10 cellular contexts compared by ENCODE assay signal in genomic region chr10:109934958-109935793, GRCh38. TPM values are rescaled to one million over a fixed set of nuclear protein-coding genes. Genes with fewer than 3 reads are reported as not detected.
A peak's percentile ranks its signal among the peaks of the same experiment; 100 is the strongest.
DNase-seq lines count a peak whose midpoint lies in the region; ATAC-seq lines count a peak whose summit lies in the region.
"Had no signal": no experiment of that assay in that cellular context is flagged by ENCODE, and none has a peak within 500 bp of the region (broad histone marks: within the 10 kb centered on the region; RNA-seq: fewer than 3 reads in every experiment).

No MANE protein-coding gene starts in this region.

- no peaks in the 10 kb centered on the region for H3K9me3 Mint-ChIP-seq in activated T-cell treated with anti-CD3 and anti-CD28 coated beads, Interleukin-2, amount 50 U/mL, for 24 hours
- H3K9me3 Mint-ChIP-seq: IgD-negative memory B cell had no signal

- H3K27me3 Mint-ChIP-seq in activated T-cell treated with anti-CD3 and anti-CD28 coated beads, Interleukin-2, amount 50 U/mL, for 24 hours, result no peaks in the 10 kb centered on the region

- intact Hi-C loops in Right ventricle myocardium superior (cut with DNase I), result no loop called here

- DNase-seq in NCI-H1092 treated with DMSO at 0.1 percent for 48 hours (lab: John Stamatoyannopoulos, UW), result peak; percentile 6
- DNase-seq in NCI-H1092 (lab: John Stamatoyannopoulos, UW), result no peak
- DNase-seq in activated T-cell treated with anti-CD3 and anti-CD28 coated beads, Interleukin-2, amount 50 U/mL, for 24 hours, result peak; percentile 61
- DNase-seq in Right ventricle myocardium superior, result no peak
- peak; percentile 97 for DNase-seq in smooth muscle cell of the brain vasculature (ENCODE audit: low read depth, low spot score)
- no peak for DNase-seq in NCI-H510A treated with DMSO at 0.1 percent for 48 hours (lab: John Stamatoyannopoulos, UW)
- DNase-seq in NCI-H2029 treated with DMSO at 0.1 percent for 48 hours (lab: John Stamatoyannopoulos, UW), result no peak
- DNase-seq in globus pallidus (ENCODE audit: low spot score), result no peak

- peak; percentile 82 for ATAC-seq in Right ventricle myocardium superior (ENCODE audit: poor library complexity)
- ATAC-seq: A549 had no signal

- H3K36me3 Mint-ChIP-seq in activated T-cell treated with anti-CD3 and anti-CD28 coated beads, Interleukin-2, amount 50 U/mL, for 24 hours (ENCODE audit: low read depth), result no peaks in the 10 kb centered on the region

- peak overlapping the region; percentile 69 for H3K4me3 Mint-ChIP-seq in activated T-cell treated with anti-CD3 and anti-CD28 coated beads, Interleukin-2, amount 50 U/mL, for 24 hours
- H3K4me3 Mint-ChIP-seq: IgD-negative memory B cell had no signal

- peak overlapping the region; percentile 95 for H3K27ac Mint-ChIP-seq in activated T-cell treated with anti-CD3 and anti-CD28 coated beads, Interleukin-2, amount 50 U/mL, for 24 hours
- H3K27ac Mint-ChIP-seq: IgD-negative memory B cell had no signal

- peaks cover 69% of the 10 kb centered on the region for H3K4me1 Mint-ChIP-seq in activated T-cell treated with anti-CD3 and anti-CD28 coated beads, Interleukin-2, amount 50 U/mL, for 24 hours (ENCODE audit: low read depth)

RNA-seq across cellular contexts. Expression of gene XPNPEP1, which starts 11.9 kb away (rescaled TPM):
- total RNA-seq in Right ventricle myocardium superior, result 36.0 TPM

Comparison
In these comparisons a context has a peak if more than half of its experiments do, and no peak if none do; other contexts are left out.
1. DNase-seq: peak in NCI-H1092 treated with DMSO at 0.1 percent for 48 hours (single experiment), activated T-cell treated with anti-CD3 and anti-CD28 coated beads, Interleukin-2, amount 50 U/mL, for 24 hours (single experiment) and smooth muscle cell of the brain vasculature (single experiment); none in NCI-H1092 (single experiment), Right ventricle myocardium superior (single experiment), NCI-H510A treated with DMSO at 0.1 percent for 48 hours (single experiment), NCI-H2029 treated with DMSO at 0.1 percent for 48 hours (single experiment) and globus pallidus (single experiment).